Comparison of ENCODE assay signal across 25 cellular contexts in genomic region chr1:207470927-207471326, GRCh38. TPM values are rescaled to one million over a fixed set of nuclear protein-coding genes. Genes with fewer than 3 reads are reported as not detected.
DNase-seq lines count a peak whose midpoint lies in the region; ATAC-seq and TF ChIP-seq lines count a peak whose summit lies in the region.
"Had no signal": no experiment of that assay in that cellular context is flagged by ENCODE, and none has a peak within 500 bp of the region (broad histone marks: within the 10 kb centered on the region; RNA-seq: fewer than 3 reads in every experiment).

No MANE protein-coding gene starts in this region.

- peak; percentile 11 for DNase-seq in activated CD4-positive, alpha-beta T cell treated with anti-CD3 and anti-CD28 coated beads for 48 hours
- no peak for DNase-seq in activated CD4-positive, alpha-beta T cell treated with anti-CD3 and anti-CD28 coated beads for 1 hour
- DNase-seq in stimulated activated CD4-positive, alpha-beta T cell treated with anti-CD3 and anti-CD28 coated beads, Interleukin-4, amount 100 ng/mL, for 24 hours: peak; percentile 12
- DNase-seq in stimulated activated CD4-positive, alpha-beta T cell treated with anti-CD3 and anti-CD28 coated beads, Interleukin-12 subunit alpha, Interleukin-12 subunit beta, amount 100 ng/mL, for 4 hours: no peak
- no peak for DNase-seq in activated naive CD8-positive, alpha-beta T cell treated with anti-CD3 and anti-CD28 coated beads, Interleukin-2, amount 50 U/mL, for 24 hours
- no peak for DNase-seq in stimulated activated naive CD8-positive, alpha-beta T cell treated with anti-CD3 and anti-CD28 coated beads, Interleukin-15, amount 100 ng/mL, for 72 hours
- no peak for DNase-seq in A673 (ENCODE audit: low spot score)
- no peak for DNase-seq in G401 (ENCODE audit: low spot score)
- DNase-seq: 8988T, GDM1, hypothalamus, mucosa of descending colon, NCI-H1105, NCI-H2029, NCI-H345, NCI-H748 treated with DMSO at 0.1 percent for 48 hours, OCI-M1, posterior cingulate gyrus, right lobe of liver had no signal

- H3K27me3 Mint-ChIP-seq in activated naive CD8-positive, alpha-beta T cell treated with anti-CD3 and anti-CD28 coated beads, Interleukin-2, amount 50 U/mL, for 24 hours: no peaks in the 10 kb centered on the region
- no peaks in the 10 kb centered on the region for H3K27me3 Mint-ChIP-seq in stimulated activated naive CD8-positive, alpha-beta T cell treated with anti-CD3 and anti-CD28 coated beads, Interleukin-15, amount 100 ng/mL, for 72 hours

- peaks cover 3% of the 10 kb centered on the region for H3K36me3 Mint-ChIP-seq in activated naive CD8-positive, alpha-beta T cell treated with anti-CD3 and anti-CD28 coated beads, Interleukin-2, amount 50 U/mL, for 24 hours (ENCODE audit: low read depth)

- no peak for TF ChIP-seq CTCF in A673 (conservative IDR thresholded peaks at IDR 0.05; ENCODE audit: low read depth, low read length)

- no peak overlapping the region for H3K4me3 Mint-ChIP-seq in activated naive CD8-positive, alpha-beta T cell treated with anti-CD3 and anti-CD28 coated beads, Interleukin-2, amount 50 U/mL, for 24 hours
- H3K4me3 Mint-ChIP-seq in stimulated activated naive CD8-positive, alpha-beta T cell treated with anti-CD3 and anti-CD28 coated beads, Interleukin-15, amount 100 ng/mL, for 72 hours: no peak overlapping the region
- H3K4me3 Mint-ChIP-seq: T-helper 2 cell treated with Interferon-gamma antibody and Interleukin-4, amounts not matched to agents 5 μg/mL and 100 μg/mL, for 36 hours had no signal

- H3K27me3 ChIP-seq in A673 (replicated peaks; ENCODE audit: insufficient read depth, low read depth, low read length, poor library complexity): peaks cover 51% of the 10 kb centered on the region
- H3K27me3 ChIP-seq: ascending aorta, right lobe of liver had no signal

- H3K4me3 ChIP-seq in A673 (ENCODE audit: low read depth, low read length, poor library complexity, severe bottlenecking): no peak overlapping the region
- H3K4me3 ChIP-seq: ascending aorta, gastroesophageal sphincter, lung, mucosa of descending colon, right lobe of liver had no signal

- no peaks in the 10 kb centered on the region for H3K9me3 ChIP-seq in A673 (ENCODE audit: low read depth, low read length, poor library complexity, severe bottlenecking)
- H3K9me3 ChIP-seq: ascending aorta, gastroesophageal sphincter, mucosa of descending colon, right lobe of liver had no signal

- H3K27ac ChIP-seq in A673 (ENCODE audit: low read depth, low read length, poor library complexity, severe bottlenecking): no peak overlapping the region
- H3K27ac ChIP-seq: ascending aorta, gastroesophageal sphincter, right lobe of liver had no signal

- H3K27ac Mint-ChIP-seq in activated naive CD8-positive, alpha-beta T cell treated with anti-CD3 and anti-CD28 coated beads, Interleukin-2, amount 50 U/mL, for 24 hours: no peak overlapping the region
- H3K27ac Mint-ChIP-seq in stimulated activated naive CD8-positive, alpha-beta T cell treated with anti-CD3 and anti-CD28 coated beads, Interleukin-15, amount 100 ng/mL, for 72 hours: peak overlapping the region in 1 of 2 donors; percentile 49
- H3K27ac Mint-ChIP-seq: T-helper 2 cell treated with Interferon-gamma antibody and Interleukin-4, amounts not matched to agents 5 μg/mL and 100 μg/mL, for 36 hours had no signal

- peaks cover 14% of the 10 kb centered on the region for H3K4me1 Mint-ChIP-seq in activated naive CD8-positive, alpha-beta T cell treated with anti-CD3 and anti-CD28 coated beads, Interleukin-2, amount 50 U/mL, for 24 hours
- peaks cover 22% of the 10 kb centered on the region for H3K4me1 Mint-ChIP-seq in stimulated activated naive CD8-positive, alpha-beta T cell treated with anti-CD3 and anti-CD28 coated beads, Interleukin-15, amount 100 ng/mL, for 72 hours

- H3K36me3 ChIP-seq in A673 (ENCODE audit: insufficient read depth, low read length, poor library complexity, severe bottlenecking): no peaks in the 10 kb centered on the region
- H3K36me3 ChIP-seq: ascending aorta, gastroesophageal sphincter, right lobe of liver had no signal

- no TSS peak for BruUV-seq in A673 (replicated peaks; lab: Mats Ljungman, UMichigan)

- POLR2A ChIA-PET in A673 (lab: Charles Lee; ENCODE audit: low non-redundant PET): no interaction called here

- in situ Hi-C loops in G401 (cut with HindIII; ENCODE audit: low sequenced_read_pairs): no loop called here

- ATAC-seq in activated naive CD8-positive, alpha-beta T cell treated with anti-CD3 and anti-CD28 coated beads, Interleukin-2, amount 50 U/mL, for 24 hours: peak; percentile 96
- ATAC-seq in stimulated activated naive CD8-positive, alpha-beta T cell treated with anti-CD3 and anti-CD28 coated beads, Interleukin-15, amount 100 ng/mL, for 72 hours: peak; percentile 88
- ATAC-seq: gastroesophageal sphincter, mucosa of descending colon, right lobe of liver, SK-N-SH treated with all-trans-retinoic acid at 6 μM for 48 hours had no signal

- H3K4me1 ChIP-seq in A673 (ENCODE audit: insufficient read depth, low read length, poor library complexity, severe bottlenecking): no peaks in the 10 kb centered on the region
- H3K4me1 ChIP-seq: ascending aorta, gastroesophageal sphincter, right lobe of liver had no signal

- CTCF ChIA-PET in A673 (lab: Charles Lee): no interaction called here

- intact Hi-C loops in A673 (cut with micrococcal nuclease; ENCODE audit: unreplicated experiment): no loop called here

- no peaks in the 10 kb centered on the region for H3K9me3 Mint-ChIP-seq in activated naive CD8-positive, alpha-beta T cell treated with anti-CD3 and anti-CD28 coated beads, Interleukin-2, amount 50 U/mL, for 24 hours
- H3K9me3 Mint-ChIP-seq in stimulated activated naive CD8-positive, alpha-beta T cell treated with anti-CD3 and anti-CD28 coated beads, Interleukin-15, amount 100 ng/mL, for 72 hours: no peaks in the 10 kb centered on the region
- H3K9me3 Mint-ChIP-seq: T-helper 2 cell treated with Interferon-gamma antibody and Interleukin-4, amounts not matched to agents 5 μg/mL and 100 μg/mL, for 36 hours had no signal

RNA-seq across cellular contexts. Expression of gene CR2, which starts 16.8 kb away (rescaled TPM):
- total RNA-seq in A673 (2021): not detected in 2 replicates
- not detected in 2 replicates for total RNA-seq in G401 (2014; rRNA removed; shearing (Covaris generic))
- total RNA-seq: ascending aorta, cardiac septum had no signal

RNA-seq across cellular contexts. Expression of gene CR1, which starts 25.0 kb away (rescaled TPM):
- total RNA-seq in A673 (2021): not detected in 2 replicates
- total RNA-seq in G401 (2014; rRNA removed; shearing (Covaris generic)): not detected in 2 replicates

Comparison
In these comparisons a context has a peak if more than half of its experiments do, and no peak if none do; other contexts are left out.
1. DNase-seq: peak in activated CD4-positive, alpha-beta T cell treated with anti-CD3 and anti-CD28 coated beads for 48 hours (single experiment) and stimulated activated CD4-positive, alpha-beta T cell treated with anti-CD3 and anti-CD28 coated beads, Interleukin-4, amount 100 ng/mL, for 24 hours (single experiment); none in activated CD4-positive, alpha-beta T cell treated with anti-CD3 and anti-CD28 coated beads for 1 hour (single experiment), stimulated activated CD4-positive, alpha-beta T cell treated with anti-CD3 and anti-CD28 coated beads, Interleukin-12 subunit alpha, Interleukin-12 subunit beta, amount 100 ng/mL, for 4 hours (single experiment), activated naive CD8-positive, alpha-beta T cell treated with anti-CD3 and anti-CD28 coated beads, Interleukin-2, amount 50 U/mL, for 24 hours (single experiment), stimulated activated naive CD8-positive, alpha-beta T cell treated with anti-CD3 and anti-CD28 coated beads, Interleukin-15, amount 100 ng/mL, for 72 hours (0 of 2), A673 (single experiment) and G401 (single experiment).